ENCODE assay signal across 1 cellular context in genomic region chr6:68634503-68635411, GRCh38.
TF ChIP-seq lines count a peak whose summit lies in the region.

Gene ADGRB3, plus strand, starts transcription at chr6:68635282. Its CDS starts 3,394 bp downstream, at chr6:68638676.

TF ChIP-seq in H1, 55 proteins besides CTCF, POLR2A, EP300 and RAD21 (continued from another document):
- TF ChIP-seq RXRA (IDR thresholded peaks at IDR 0.05; ENCODE audit: insufficient read depth, low read depth, low read length) (no peak), TAF1 (IDR thresholded peaks at IDR 0.05; ENCODE audit: low read depth, low read length) (peak; percentile 28; the same call in 1 of the 2 replicates), SIX5 (IDR thresholded peaks at IDR 0.05; ENCODE audit: low read depth, low read length) (no peak), CTBP2 (IDR thresholded peaks at IDR 0.05; ENCODE audit: borderline replicate concordance, insufficient read depth, insufficient read length, low read length) (no peak), SP2 (IDR thresholded peaks at IDR 0.05; ENCODE audit: low read length) (no peak), SRF (IDR thresholded peaks at IDR 0.05; ENCODE audit: low read depth, low read length) (no peak), SUZ12 (IDR thresholded peaks at IDR 0.05; ENCODE audit: low read length) (0 out of 2 replicates have a peak, but pooled peaks have one; percentile 5), KDM1A (IDR thresholded peaks at IDR 0.05; ENCODE audit: borderline replicate concordance, low read length) (no peak), TEAD4 (IDR thresholded peaks at IDR 0.05; ENCODE audit: low read depth, low read length) (no peak), HDAC2 (IDR thresholded peaks at IDR 0.05; ENCODE audit: borderline replicate concordance in 1 of 2, low read depth in 2 of 2, low read length in 2 of 2) (peak in 1 of 2 experiments; percentile 9; a peak in 2 of 4 replicates), KDM5A (IDR thresholded peaks at IDR 0.05; ENCODE audit: low read length) (no peak), BCL11A (IDR thresholded peaks at IDR 0.05; ENCODE audit: low read depth in 2 of 2, low read length in 2 of 2) (no peak), GABPA (IDR thresholded peaks at IDR 0.05; ENCODE audit: borderline replicate concordance, insufficient read depth, low read length) (no peak), CREB1 (IDR thresholded peaks at IDR 0.05) (peak; percentile 41; the same call in 1 of the 2 replicates), BACH1 (IDR thresholded peaks at IDR 0.05; ENCODE audit: low read length) (peak; percentile 31; the same call in 1 of the 2 replicates), EGR1 (IDR thresholded peaks at IDR 0.05; ENCODE audit: borderline replicate concordance, low read depth, low read length) (no peak), MAX (IDR thresholded peaks at IDR 0.05) (0 out of 2 replicates have a peak, but pooled peaks have one; percentile 16), CBX5 (IDR thresholded peaks at IDR 0.05; ENCODE audit: low read depth, low read length) (no peak), RBBP5 (IDR thresholded peaks at IDR 0.05; ENCODE audit: borderline replicate concordance, low read depth, low read length) (no peak; the same call in 1 of the 2 replicates), SIN3A (conservative IDR thresholded peaks at IDR 0.05 in 1 of 2, IDR thresholded peaks at IDR 0.05 in 1 of 2; ENCODE audit: low read depth in 1 of 2, low read length in 2 of 2) (0 out of 4 replicates have a peak, but pooled peaks have one; percentile 28 to 41), YY1 (IDR thresholded peaks at IDR 0.05; ENCODE audit: low read depth, low read length) (no peak), MAFK (IDR thresholded peaks at IDR 0.05; ENCODE audit: low read depth, low read length) (no peak), SP4 (IDR thresholded peaks at IDR 0.05; ENCODE audit: low read length) (no peak), ATF2 (IDR thresholded peaks at IDR 0.05; ENCODE audit: low read length) (no peak), CHD2 (IDR thresholded peaks at IDR 0.05; ENCODE audit: low read length) (no peak), EZH2 (IDR thresholded peaks at IDR 0.05; ENCODE audit: low read depth, low read length, severe bottlenecking) (no peak), BRCA1 (IDR thresholded peaks at IDR 0.05; ENCODE audit: low read depth, low read length) (no peak), ASH2L (IDR thresholded peaks at IDR 0.05; ENCODE audit: low read length) (no peak), SIRT6 (IDR thresholded peaks at IDR 0.05; ENCODE audit: low read length) (no peak), RFX5 (IDR thresholded peaks at IDR 0.05; ENCODE audit: borderline replicate concordance, low read depth, low read length) (no peak), GTF2F1 (IDR thresholded peaks at IDR 0.05; ENCODE audit: borderline replicate concordance, low read depth, low read length) (no peak), TBP (IDR thresholded peaks at IDR 0.05; ENCODE audit: low read depth, low read length) (no peak), HDAC6 (IDR thresholded peaks at IDR 0.05; ENCODE audit: low read depth, low read length) (no peak), ZNF274 (IDR thresholded peaks at IDR 0.05; ENCODE audit: borderline replicate concordance, extremely low read depth, low read length) (no peak), KDM4A (IDR thresholded peaks at IDR 0.05; ENCODE audit: low read depth, low read length, severe bottlenecking) (peak; percentile 20), CEBPB (IDR thresholded peaks at IDR 0.05; ENCODE audit: low read depth, low read length) (no peak), RNF2 (IDR thresholded peaks at IDR 0.05; ENCODE audit: borderline replicate concordance, low read depth, low read length, missing control alignments, poor library complexity, severe bottlenecking) (no peak), USF2 (IDR thresholded peaks at IDR 0.05; ENCODE audit: low read length) (no peak), CBX8 (IDR thresholded peaks at IDR 0.05; ENCODE audit: borderline replicate concordance, low read depth, low read length) (no peak), ATF3 (IDR thresholded peaks at IDR 0.05; ENCODE audit: insufficient read depth, low read depth, low read length) (no peak), CHD1 (IDR thresholded peaks at IDR 0.05; ENCODE audit: low read depth, low read length) (no peak), SAP30 (IDR thresholded peaks at IDR 0.05; ENCODE audit: insufficient read depth, insufficient replicate concordance, low read length) (peak; percentile 63), TCF12 (IDR thresholded peaks at IDR 0.05; ENCODE audit: low read depth, low read length) (no peak), CHD7 (IDR thresholded peaks at IDR 0.05; ENCODE audit: insufficient replicate concordance, low read length) (no peak), JUND (IDR thresholded peaks at IDR 0.05; ENCODE audit: low read length) (no peak), NRF1 (IDR thresholded peaks at IDR 0.05; ENCODE audit: low read depth, low read length) (no peak), JUN (IDR thresholded peaks at IDR 0.05; ENCODE audit: low read depth, low read length) (no peak), PHF8 (conservative IDR thresholded peaks at IDR 0.05; ENCODE audit: low read depth, low read length) (peak; percentile 40; the same call in 1 of the 2 replicates), POU5F1 (IDR thresholded peaks at IDR 0.05; ENCODE audit: low read depth, low read length) (no peak)
